In the genomic region with DNA sequence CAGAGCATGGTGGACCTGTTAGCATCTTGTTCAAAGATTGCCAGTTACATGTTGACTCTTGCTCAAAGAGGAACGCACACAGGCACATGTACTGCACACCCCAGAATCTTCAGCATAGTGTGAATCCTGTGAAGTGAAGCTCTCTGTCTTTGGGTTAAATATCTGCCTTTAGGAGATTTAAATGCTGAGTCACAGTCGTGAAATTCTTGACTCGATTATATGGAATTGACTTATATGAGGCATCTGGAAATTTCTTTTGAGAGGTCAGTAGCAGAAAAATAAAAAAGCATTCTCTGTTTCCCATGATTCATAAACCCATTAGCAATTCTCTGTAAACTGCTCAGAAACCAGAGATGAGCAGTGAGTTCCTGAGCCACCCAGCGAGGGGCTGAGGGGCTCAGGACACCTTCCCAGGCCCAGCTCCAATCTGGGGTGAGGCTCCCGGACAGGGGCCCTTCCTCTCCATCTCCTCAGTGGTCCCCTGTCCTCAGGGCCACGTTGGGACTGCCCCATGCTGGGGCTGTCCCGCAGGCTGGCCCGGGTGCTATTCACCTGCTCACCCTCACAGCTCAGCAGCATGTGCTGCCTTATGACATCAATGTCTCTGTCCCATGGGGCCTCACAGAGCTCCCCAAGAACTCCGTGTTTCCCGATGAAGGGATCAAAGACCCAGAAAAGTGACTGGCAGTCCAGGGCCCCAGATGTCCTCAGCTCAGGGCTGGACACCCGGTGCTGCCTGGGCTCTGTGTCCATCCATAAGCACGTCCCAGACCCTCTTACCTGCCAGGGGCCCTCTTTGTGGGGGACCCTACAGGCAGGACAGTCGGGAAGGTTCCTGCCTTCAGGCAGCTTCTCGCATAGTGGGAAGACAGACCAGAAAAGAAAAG, we compare ENCODE assay signal across 1 cellular context.
TF ChIP-seq lines count a peak whose summit lies in the region.

No MANE protein-coding gene starts in this region.

TF ChIP-seq in H1, 55 proteins besides CTCF, POLR2A, EP300 and RAD21 (continued from another document):
- TF ChIP-seq, protein P1, sequence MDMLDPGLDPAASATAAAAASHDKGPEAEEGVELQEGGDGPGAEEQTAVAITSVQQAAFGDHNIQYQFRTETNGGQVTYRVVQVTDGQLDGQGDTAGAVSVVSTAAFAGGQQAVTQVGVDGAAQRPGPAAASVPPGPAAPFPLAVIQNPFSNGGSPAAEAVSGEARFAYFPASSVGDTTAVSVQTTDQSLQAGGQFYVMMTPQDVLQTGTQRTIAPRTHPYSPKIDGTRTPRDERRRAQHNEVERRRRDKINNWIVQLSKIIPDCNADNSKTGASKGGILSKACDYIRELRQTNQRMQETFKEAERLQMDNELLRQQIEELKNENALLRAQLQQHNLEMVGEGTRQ (IDR thresholded peaks at IDR 0.05; ENCODE audit: low read length): no peak
- no peak for TF ChIP-seq SRF (IDR thresholded peaks at IDR 0.05; ENCODE audit: low read depth, low read length)
- TF ChIP-seq TAF1 (IDR thresholded peaks at IDR 0.05; ENCODE audit: low read depth, low read length): no peak
- no peak for TF ChIP-seq JUND (IDR thresholded peaks at IDR 0.05; ENCODE audit: low read length)
